ENCODE assay signal across 9 cellular contexts in genomic region chr14:68306934-68307758, GRCh38.
DNase-seq lines count a peak whose midpoint lies in the region; ATAC-seq lines count a peak whose summit lies in the region.
"Had no signal": no experiment of that assay in that cellular context is flagged by ENCODE, and none has a peak within 500 bp of the region (broad histone marks: within the 10 kb centered on the region; RNA-seq: fewer than 3 reads in every experiment).

No MANE protein-coding gene starts in this region.

- intact Hi-C loops in right cardiac atrium (cut with DNase I), result no loop called here

- 84% methylated on average over 8 of the region's 8 CpGs for WGBS in right cardiac atrium

- H3K9me3 ChIP-seq in right cardiac atrium (ENCODE audit: control insufficient read depth, low read length) (no peaks in the 10 kb centered on the region), stomach smooth muscle (ENCODE audit: control insufficient read depth in 2 of 2, low read length in 2 of 2) (no peaks in the 10 kb centered on the region), SJCRH30 (replicated peaks) (0 out of 2 replicates have a peak, but pooled peaks cover 1% of the 10 kb centered on the region)

- no peaks in the 10 kb centered on the region for H3K4me1 ChIP-seq in right cardiac atrium (ENCODE audit: control insufficient read depth, insufficient read depth, low read length)
- H3K4me1 ChIP-seq in stomach smooth muscle (ENCODE audit: control insufficient read depth, insufficient read depth, low read length), result peaks cover 21% of the 10 kb centered on the region
- H3K4me1 ChIP-seq in SJCRH30, result peaks cover 8% of the 10 kb centered on the region; the same call in 1 of the 2 replicates

- H3K27ac ChIP-seq in right cardiac atrium (ENCODE audit: low read length) (no peak overlapping the region), stomach smooth muscle (ENCODE audit: low read length) (peak overlapping the region; percentile 81), SJCRH30 (no peak overlapping the region)

- no peaks in the 10 kb centered on the region for H3K27me3 ChIP-seq in right cardiac atrium (ENCODE audit: control insufficient read depth, insufficient read depth)
- no peaks in the 10 kb centered on the region for H3K27me3 ChIP-seq in stomach smooth muscle (ENCODE audit: control insufficient read depth in 1 of 2, insufficient read depth in 2 of 2, low read length in 2 of 2)
- H3K27me3 ChIP-seq in SJCRH30, result no peaks in the 10 kb centered on the region

- ATAC-seq in right cardiac atrium (peak; percentile 67 to 72), HG03571 (IDR thresholded peaks at IDR 0.05; ENCODE audit: unreplicated experiment) (no peak), GM21529 (IDR thresholded peaks at IDR 0.05; ENCODE audit: unreplicated experiment) (no peak)

- DNase-seq in HT-29 (ENCODE audit: low spot score) (peak; percentile 88), NCI-H82 (lab: John Stamatoyannopoulos, UW) (peak; percentile 78), right cardiac atrium (no peak), GM19240 (ENCODE audit: insufficient read length, low spot score) (no peak), SJCRH30 (no peak)
- DNase-seq: activated T-cell treated with anti-CD3 and anti-CD28 coated beads, Interleukin-2, amount 50 U/mL, for 24 hours had no signal

- peak overlapping the region; percentile 43 to 57 for H3K9ac ChIP-seq in stomach smooth muscle (ENCODE audit: low read length in 2 of 2)

- H3K4me3 ChIP-seq in right cardiac atrium (ENCODE audit: low read length) (no peak overlapping the region), stomach smooth muscle (ENCODE audit: low read length in 2 of 2) (peak overlapping the region in 1 of 2 donors; percentile 3), SJCRH30 (no peak overlapping the region)

- H3K36me3 ChIP-seq in stomach smooth muscle (ENCODE audit: control insufficient read depth in 2 of 2, insufficient read depth in 2 of 2, low read length in 2 of 2), result no peaks in the 10 kb centered on the region
- no peaks in the 10 kb centered on the region for H3K36me3 ChIP-seq in SJCRH30

Comparison
In these comparisons a context has a peak if more than half of its experiments do, and no peak if none do; other contexts are left out.
1. DNase-seq: peak in HT-29 (single experiment) and NCI-H82 (single experiment); none in right cardiac atrium (0 of 3), GM19240 (single experiment) and SJCRH30 (0 of 2).
2. ATAC-seq: peak in right cardiac atrium (2 of 2); none in HG03571 (single experiment) and GM21529 (single experiment).